ENCODE assay signal across 9 cellular contexts in the genomic region with DNA sequence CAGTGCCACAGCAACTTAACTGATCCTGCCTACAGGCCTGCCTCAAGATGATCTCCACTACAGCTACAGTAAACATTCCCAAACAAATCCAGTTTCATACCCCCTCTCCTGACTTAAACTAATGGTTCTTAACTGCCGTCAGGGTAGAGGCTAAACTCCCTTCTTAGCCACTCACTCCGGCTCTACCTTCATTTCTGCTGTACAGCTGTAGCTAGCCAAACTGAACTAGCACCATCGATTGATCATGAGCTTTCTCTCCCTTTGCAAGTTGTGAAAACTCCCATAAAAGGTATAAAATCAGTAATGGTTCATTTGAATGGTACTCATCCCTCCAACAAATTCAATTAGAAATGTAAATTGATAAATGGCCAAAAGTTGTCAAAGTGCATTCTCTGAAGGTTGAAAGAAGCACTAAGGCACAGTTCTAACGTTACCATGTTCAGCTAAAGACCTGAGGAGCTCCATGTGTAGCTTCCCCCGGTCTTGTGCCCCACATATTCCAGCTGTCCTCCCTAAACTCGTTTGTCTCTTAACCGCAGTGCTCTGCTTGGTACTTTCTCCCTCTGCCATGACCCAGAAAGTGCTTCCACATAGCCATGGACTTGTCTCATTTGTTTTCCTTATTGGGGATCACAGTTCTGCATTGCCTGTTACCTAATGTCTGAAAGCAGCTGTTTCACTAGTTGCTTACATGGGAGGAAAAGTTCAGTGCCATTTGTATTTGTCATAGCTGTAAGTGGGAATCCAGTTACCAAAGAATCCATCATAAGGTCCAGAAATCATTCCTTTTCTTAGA. TPM values are rescaled to one million over a fixed set of nuclear protein-coding genes. Genes with fewer than 3 reads are reported as not detected.
A peak's percentile ranks its signal among the peaks of the same experiment; 100 is the strongest.
DNase-seq lines count a peak whose midpoint lies in the region; ATAC-seq and TF ChIP-seq lines count a peak whose summit lies in the region.
"Had no signal": no experiment of that assay in that cellular context is flagged by ENCODE, and none has a peak within 500 bp of the region (broad histone marks: within the 10 kb centered on the region; RNA-seq: fewer than 3 reads in every experiment).

No MANE protein-coding gene starts in this region.

- peaks cover 20% of the 10 kb centered on the region for H3K4me1 Mint-ChIP-seq in CD8-positive, alpha-beta T cell (ENCODE audit: low read depth)
- H3K4me1 Mint-ChIP-seq in GM23338 (peaks cover 12% of the 10 kb centered on the region; the same call in 2 of the 3 replicates), mesothelial cell of epicardium (peaks cover 9% of the 10 kb centered on the region)
- peaks cover 30% of the 10 kb centered on the region for H3K4me1 Mint-ChIP-seq in activated T-helper 1 cell treated with anti-CD3 and anti-CD28 coated beads, Interleukin-12 subunit alpha, Interleukin-12 subunit beta, Interleukin-2, Interleukin-4 antibody, amounts not matched to agents 30 ng/mL and 10 ng/mL and 1 ng/mL, durations not matched to agents 14 hours and 24 hours and 36 hours (ENCODE audit: low read depth)

- H3K4me3 Mint-ChIP-seq in CD8-positive, alpha-beta T cell, result no peak overlapping the region
- H3K4me3 Mint-ChIP-seq in GM23338 (no peak overlapping the region), mesothelial cell of epicardium (no peak overlapping the region)
- no peak overlapping the region for H3K4me3 Mint-ChIP-seq in activated T-helper 1 cell treated with anti-CD3 and anti-CD28 coated beads, Interleukin-12 subunit alpha, Interleukin-12 subunit beta, Interleukin-2, Interleukin-4 antibody, amounts not matched to agents 30 ng/mL and 10 ng/mL and 1 ng/mL, durations not matched to agents 14 hours and 24 hours and 36 hours

- peak overlapping the region; percentile 39 for H3K27ac Mint-ChIP-seq in CD8-positive, alpha-beta T cell
- H3K27ac Mint-ChIP-seq in GM23338, result peak overlapping the region; percentile 67
- H3K27ac Mint-ChIP-seq in activated T-helper 1 cell treated with anti-CD3 and anti-CD28 coated beads, Interleukin-12 subunit alpha, Interleukin-12 subunit beta, Interleukin-2, Interleukin-4 antibody, amounts not matched to agents 30 ng/mL and 10 ng/mL and 1 ng/mL, durations not matched to agents 14 hours and 24 hours and 36 hours, result peak overlapping the region; percentile 6
- peak overlapping the region; percentile 83 for H3K27ac Mint-ChIP-seq in mesothelial cell of epicardium

- no peak for ATAC-seq in CD8-positive, alpha-beta T cell
- ATAC-seq in GM23338 (peak; percentile 30), sciatic nerve (no peak)

- H3K27me3 ChIP-seq in CD8-positive, alpha-beta T cell (ENCODE audit: insufficient read depth, low read length), result no peaks in the 10 kb centered on the region
- H3K27me3 ChIP-seq in GM23338 (ENCODE audit: insufficient read depth), result no peaks in the 10 kb centered on the region
- H3K27me3 ChIP-seq: hepatocyte had no signal

- peaks cover 29% of the 10 kb centered on the region for H3K36me3 ChIP-seq in CD8-positive, alpha-beta T cell (ENCODE audit: insufficient read depth, low read length)
- peaks cover 30% of the 10 kb centered on the region for H3K36me3 ChIP-seq in GM23338 (ENCODE audit: insufficient read depth)

- H2AFZ ChIP-seq in GM23338, result no peak overlapping the region
- H2AFZ ChIP-seq: hepatocyte had no signal

- no peaks in the 10 kb centered on the region for H3K9me2 ChIP-seq in GM23338 (ENCODE audit: insufficient read depth)

- no peaks in the 10 kb centered on the region for H3K27me3 Mint-ChIP-seq in CD8-positive, alpha-beta T cell (ENCODE audit: low read depth)
- peaks cover 8% of the 10 kb centered on the region for H3K27me3 Mint-ChIP-seq in GM23338 (ENCODE audit: insufficient read depth, low read depth, poor library complexity)
- H3K27me3 Mint-ChIP-seq in activated T-helper 1 cell treated with anti-CD3 and anti-CD28 coated beads, Interleukin-12 subunit alpha, Interleukin-12 subunit beta, Interleukin-2, Interleukin-4 antibody, amounts not matched to agents 30 ng/mL and 10 ng/mL and 1 ng/mL, durations not matched to agents 14 hours and 24 hours and 36 hours (ENCODE audit: insufficient read depth), result peaks cover 2% of the 10 kb centered on the region
- no peaks in the 10 kb centered on the region for H3K27me3 Mint-ChIP-seq in mesothelial cell of epicardium (ENCODE audit: low read depth)

- no peak overlapping the region for H3K27ac ChIP-seq in CD8-positive, alpha-beta T cell (ENCODE audit: low read depth, low read length)
- H3K27ac ChIP-seq in GM23338 (ENCODE audit: low read depth), result peak overlapping the region; percentile 78
- H3K27ac ChIP-seq: hepatocyte had no signal

- no peaks in the 10 kb centered on the region for H3K9me3 ChIP-seq in CD8-positive, alpha-beta T cell (ENCODE audit: low read length)

- peaks cover 59% of the 10 kb centered on the region for H3K36me3 Mint-ChIP-seq in CD8-positive, alpha-beta T cell
- peaks cover 52% of the 10 kb centered on the region for H3K36me3 Mint-ChIP-seq in GM23338 (ENCODE audit: low read depth)
- H3K36me3 Mint-ChIP-seq in activated T-helper 1 cell treated with anti-CD3 and anti-CD28 coated beads, Interleukin-12 subunit alpha, Interleukin-12 subunit beta, Interleukin-2, Interleukin-4 antibody, amounts not matched to agents 30 ng/mL and 10 ng/mL and 1 ng/mL, durations not matched to agents 14 hours and 24 hours and 36 hours (ENCODE audit: low read depth), result peaks cover 59% of the 10 kb centered on the region
- peaks cover 39% of the 10 kb centered on the region for H3K36me3 Mint-ChIP-seq in mesothelial cell of epicardium

- TF ChIP-seq CTCF in CD8-positive, alpha-beta T cell (IDR thresholded peaks at IDR 0.05), result no peak
- no peak for TF ChIP-seq CTCF in GM23338 (conservative IDR thresholded peaks at IDR 0.05; ENCODE audit: low read depth in 2 of 2)
- TF ChIP-seq CTCF in mesothelial cell of epicardium (IDR thresholded peaks at IDR 0.05; ENCODE audit: unreplicated experiment), result no peak

- H3K79me2 ChIP-seq in GM23338 (replicated peaks; ENCODE audit: insufficient read depth), result no peaks in the 10 kb centered on the region

- H3K4me3 ChIP-seq in CD8-positive, alpha-beta T cell (ENCODE audit: low read depth, low read length), result no peak overlapping the region
- no peak overlapping the region for H3K4me3 ChIP-seq in GM23338
- H3K4me3 ChIP-seq: hepatocyte had no signal

- peaks cover 10% of the 10 kb centered on the region; the same call in 1 of the 2 replicates for H4K20me1 ChIP-seq in GM23338 (replicated peaks; ENCODE audit: insufficient read depth)

- H3K4me2 ChIP-seq in GM23338, result no peak overlapping the region
- H3K4me2 ChIP-seq: hepatocyte had no signal

- H3K4me1 ChIP-seq in CD8-positive, alpha-beta T cell (ENCODE audit: insufficient read depth, low read length), result peaks cover 13% of the 10 kb centered on the region
- no peaks in the 10 kb centered on the region; the same call in 1 of the 2 replicates for H3K4me1 ChIP-seq in GM23338 (ENCODE audit: insufficient read depth)

- no peaks in the 10 kb centered on the region for H3K9me3 Mint-ChIP-seq in CD8-positive, alpha-beta T cell
- H3K9me3 Mint-ChIP-seq in GM23338, result peaks cover 6% of the 10 kb centered on the region; the same call in 2 of the 3 replicates
- H3K9me3 Mint-ChIP-seq in activated T-helper 1 cell treated with anti-CD3 and anti-CD28 coated beads, Interleukin-12 subunit alpha, Interleukin-12 subunit beta, Interleukin-2, Interleukin-4 antibody, amounts not matched to agents 30 ng/mL and 10 ng/mL and 1 ng/mL, durations not matched to agents 14 hours and 24 hours and 36 hours, result no peaks in the 10 kb centered on the region
- H3K9me3 Mint-ChIP-seq in mesothelial cell of epicardium, result peaks cover 10% of the 10 kb centered on the region

- intact Hi-C loops in CD8-positive, alpha-beta T cell (cut with DNase I, micrococcal nuclease), result loop anchor here in 1 of 2 experiments (10.0 kb wide), 1 partner anchor 646 kb away; no protein-coding TSS in a partner anchor
- intact Hi-C loops in activated T-helper 1 cell treated with anti-CD3 and anti-CD28 coated beads, Interleukin-12 subunit alpha, Interleukin-12 subunit beta, Interleukin-2, Interleukin-4 antibody, amounts not matched to agents 30 ng/mL and 10 ng/mL and 1 ng/mL, durations not matched to agents 14 hours and 24 hours and 36 hours (cut with micrococcal nuclease), result no loop called here
- intact Hi-C loops in posterior vena cava (cut with DNase I), result no loop called here
- intact Hi-C loops in sciatic nerve (cut with DNase I), result no loop called here

- no peak for DNase-seq in CD8-positive, alpha-beta T cell
- peak; percentile 12 for DNase-seq in GM23338 (ENCODE audit: low spot score)
- DNase-seq in activated T-helper 1 cell treated with anti-CD3 and anti-CD28 coated beads, Interleukin-12 subunit alpha, Interleukin-12 subunit beta, Interleukin-2, Interleukin-4 antibody, amounts not matched to agents 30 ng/mL and 10 ng/mL and 1 ng/mL, durations not matched to agents 14 hours and 24 hours and 36 hours (ENCODE audit: low spot score), result no peak
- DNase-seq in mesothelial cell of epicardium (ENCODE audit: low spot score in 2 of 2, unreplicated experiment in 2 of 2), result no peak
- DNase-seq in posterior vena cava (ENCODE audit: low spot score), result no peak
- no peak for DNase-seq in NCI-H2081 treated with DMSO at 0.1 percent for 48 hours (lab: John Stamatoyannopoulos, UW)
- no peak for DNase-seq in sciatic nerve (ENCODE audit: low spot score)
- DNase-seq: GDM1 had no signal

- POLR2A ChIA-PET in CD8-positive, alpha-beta T cell (lab: Charles Lee), result no interaction called here

- H3F3A ChIP-seq in GM23338 (replicated peaks; ENCODE audit: low read depth), result peaks cover 27% of the 10 kb centered on the region

- CTCF ChIA-PET in CD8-positive, alpha-beta T cell (lab: Charles Lee), result interaction anchor here (1.2 kb wide), 2 partner anchors 22 to 48 kb away, joined by 3 to 4 read pairs; no protein-coding TSS in a partner anchor

TF ChIP-seq in GM23338, 12 proteins besides CTCF, POLR2A, EP300 and RAD21 (continues in another document):
- TF ChIP-seq JUNB (IDR thresholded peaks at IDR 0.05; ENCODE audit: unreplicated experiment) (no peak), EZH2phosphoT487 (IDR thresholded peaks at IDR 0.05; ENCODE audit: unreplicated experiment) (no peak)

RNA-seq across cellular contexts. Expression of a gene that starts 49.8 kb away (rescaled TPM):
- total RNA-seq in CD8-positive, alpha-beta T cell, result 100 to 1,000 TPM; 374 to 382 TPM
- 239 and 262 TPM in 2 replicates for total RNA-seq in GM23338 (2014; rRNA removed; shearing (Covaris generic))
- 127 and 151 TPM in 2 replicates for polyA plus RNA-seq in GM23338 (2016; fragmentation: Nextera tagmentation; extraction: Ambion mirVana)
- total RNA-seq in activated T-helper 1 cell treated with anti-CD3 and anti-CD28 coated beads, Interleukin-12 subunit alpha, Interleukin-12 subunit beta, Interleukin-2, Interleukin-4 antibody, amounts not matched to agents 30 ng/mL and 10 ng/mL and 1 ng/mL, durations not matched to agents 14 hours and 24 hours and 36 hours, result 346 and 355 TPM in 2 replicates
- 230 to 250 TPM (median 241 TPM) in 3 replicates for total RNA-seq in mesothelial cell of epicardium
- 100 to 1,000 TPM in 1 of 2 donors, 10 to 100 TPM in 1; 95.6 to 106 TPM for total RNA-seq in posterior vena cava
- total RNA-seq in sciatic nerve, result 127 TPM

Comparison
In these comparisons a context has a peak if more than half of its experiments do, and no peak if none do; other contexts are left out.
1. H3K27ac Mint-ChIP-seq: peak in every context shown above with its lines; median percentile 83 in mesothelial cell of epicardium; 67 in GM23338; 39 in CD8-positive, alpha-beta T cell; 6 in activated T-helper 1 cell treated with anti-CD3 and anti-CD28 coated beads, Interleukin-12 subunit alpha, Interleukin-12 subunit beta, Interleukin-2, Interleukin-4 antibody, amounts not matched to agents 30 ng/mL and 10 ng/mL and 1 ng/mL, durations not matched to agents 14 hours and 24 hours and 36 hours.